ENCODE assay signal across 21 cellular contexts in the genomic region with DNA sequence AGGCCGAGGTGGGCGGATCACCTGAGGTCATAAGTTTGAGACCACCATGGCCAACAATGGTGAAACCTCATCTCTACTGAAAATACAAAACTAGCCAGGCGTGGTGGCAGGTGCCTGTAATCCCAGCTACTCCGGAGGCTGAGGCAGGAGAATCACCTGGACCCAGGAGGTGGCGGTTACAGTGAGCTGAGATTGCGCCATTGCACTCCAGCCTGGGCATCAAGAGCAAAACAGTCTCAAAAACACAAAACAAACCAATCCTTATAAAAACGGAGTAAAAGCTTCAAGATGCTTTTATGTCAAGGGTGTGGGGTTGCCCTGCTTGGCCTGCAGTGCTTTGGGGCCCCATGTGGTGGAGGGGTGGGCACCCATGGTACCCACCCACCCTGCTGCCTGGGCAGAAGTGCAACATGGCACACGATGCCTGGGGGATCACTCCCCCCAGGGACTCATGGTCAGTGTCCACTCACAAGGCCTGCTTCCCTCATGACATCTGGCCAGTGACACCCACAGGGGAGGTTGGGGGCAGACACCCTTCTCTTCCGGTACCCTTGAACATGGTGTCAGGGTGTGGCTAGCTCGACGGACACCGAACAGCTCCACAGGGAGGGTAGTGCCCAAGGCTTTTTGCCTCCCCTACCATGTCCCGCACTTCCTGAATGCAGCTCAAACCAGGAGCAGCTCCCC. TPM values are rescaled to one million over a fixed set of nuclear protein-coding genes. Genes with fewer than 3 reads are reported as not detected.
A peak's percentile ranks its signal among the peaks of the same experiment; 100 is the strongest.
DNase-seq lines count a peak whose midpoint lies in the region; ATAC-seq, FAIRE-seq and TF ChIP-seq lines count a peak whose summit lies in the region.
"Had no signal": no experiment of that assay in that cellular context is flagged by ENCODE, and none has a peak within 500 bp of the region (broad histone marks: within the 10 kb centered on the region; RNA-seq: fewer than 3 reads in every experiment).

No MANE protein-coding gene starts in this region.

- POLR2A ChIA-PET in SK-N-SH (lab: Yijun Ruan, JAX) = no interaction called here
- POLR2A ChIA-PET in K562 (lab: Yijun Ruan, JAX) = interaction anchor here (0.7 to 2.5 kb wide), 9 partner anchors 18 to 273 kb away, joined by 3 to 7 read pairs (median 4); no protein-coding TSS in a partner anchor

- in situ Hi-C loops in K562 (cut with MboI) = no loop called here

- H3K79me2 ChIP-seq in SK-N-SH (ENCODE audit: insufficient read depth) (peaks cover 28% of the 10 kb centered on the region), K562 (ENCODE audit: control insufficient read depth, insufficient read depth, low read length) (peaks cover 27% of the 10 kb centered on the region)

- peaks cover 21% of the 10 kb centered on the region for H3K9me1 ChIP-seq in K562 (ENCODE audit: control insufficient read depth, insufficient read depth, low read length)

- CTCF ChIA-PET in SK-N-SH (lab: Yijun Ruan, JAX) (interaction anchor here (0.6 to 2.7 kb wide), 4 partner anchors 14 to 128 kb away, joined by 4 to 14 read pairs (median 7); no protein-coding TSS in a partner anchor), K562 (lab: Yijun Ruan, JAX; ENCODE audit: low intra/inter-chr PET ratio) (no interaction called here)

- FAIRE-seq in GM12891 (lab: Jason Lieb, UNC) = no peak
- FAIRE-seq in K562 (lab: Jason Lieb, UNC) = no peak
- FAIRE-seq: GM18507 had no signal

- ATAC-seq in SK-N-SH treated with all-trans-retinoic acid at 6 μM for 48 hours (no peak), K562 (peak; percentile 1; the same call in 2 of the 3 replicates), gastroesophageal sphincter (no peak)
- ATAC-seq: Right ventricle myocardium inferior had no signal

- H3K36me3 ChIP-seq in SK-N-SH (replicated peaks in 1 of 2; ENCODE audit: control insufficient read depth in 1 of 2, insufficient read depth in 2 of 2, low read length in 1 of 2) (peaks cover 14 to 35% of the 10 kb centered on the region in 2 experiments), HUES64 (ENCODE audit: insufficient read depth, low read length) (peaks cover 71% of the 10 kb centered on the region), K562 (ENCODE audit: control insufficient read depth, insufficient read depth, low read length) (peaks cover 68% of the 10 kb centered on the region), gastroesophageal sphincter (peaks cover 0 to 67% of the 10 kb centered on the region in 2 donors)

- TF ChIP-seq EP300 in SK-N-SH (IDR thresholded peaks at IDR 0.05; ENCODE audit: borderline replicate concordance in 1 of 2, low read depth in 1 of 2, low read length in 1 of 2) (no peak), K562 (IDR thresholded peaks at IDR 0.05; ENCODE audit: low read length) (no peak), gastroesophageal sphincter (IDR thresholded peaks at IDR 0.05) (no peak)

- intact Hi-C loops in K562 (cut with micrococcal nuclease) = no loop called here

- H3K9me3 ChIP-seq in SK-N-SH (no peaks in the 10 kb centered on the region), HUES64 (ENCODE audit: insufficient read depth, low read depth, low read length) (no peaks in the 10 kb centered on the region), K562 (replicated peaks; ENCODE audit: control insufficient read depth, insufficient read depth, low read depth, low read length) (no peaks in the 10 kb centered on the region), gastroesophageal sphincter (no peaks in the 10 kb centered on the region)
- H3K9me3 ChIP-seq: BE2C, HAP-1, Peyer's patch had no signal

- TF ChIP-seq POLR2A in GM12891 (IDR thresholded peaks at IDR 0.05; ENCODE audit: low read depth, low read length) = peak; percentile 59
- peak; percentile 45 for TF ChIP-seq POLR2A in K562 (conservative IDR thresholded peaks at IDR 0.05)
- no peak for TF ChIP-seq POLR2A in gastroesophageal sphincter (IDR thresholded peaks at IDR 0.05)

- DNase-seq in SK-N-SH (peak; percentile 27), GM12891 (ENCODE audit: insufficient read length, low spot score) (no peak), K562 (ENCODE audit: extremely low read depth in 1 of 4, low spot score in 3 of 4) (no peak), epidermal melanocyte (ENCODE audit: insufficient read length, low spot score) (no peak), foreskin fibroblast (no peak)
- DNase-seq: 8988T; Calu3; CD4-positive, alpha-beta memory T cell; GF-D8; NCI-H1105 treated with DMSO at 0.1 percent for 48 hours; NCI-H1694; NCI-H2081 treated with DMSO at 0.1 percent for 48 hours; Peyer's patch had no signal

- H3K9me2 ChIP-seq in SK-N-SH = no peaks in the 10 kb centered on the region

- H2AFZ ChIP-seq in SK-N-SH (ENCODE audit: low read depth) (no peak overlapping the region), K562 (ENCODE audit: low read depth, low read length) (no peak overlapping the region)

- H3K4me3 ChIP-seq in SK-N-SH (ENCODE audit: low read depth in 2 of 2, low read length in 1 of 2) (no peak overlapping the region), HUES64 (ENCODE audit: low read length) (no peak overlapping the region), K562 (no peak overlapping the region), foreskin fibroblast (ENCODE audit: low read depth in 1 of 2, low read length in 2 of 2) (no peak overlapping the region), gastroesophageal sphincter (no peak overlapping the region)
- H3K4me3 ChIP-seq: HAP-1, Peyer's patch had no signal

- no peak for TF ChIP-seq RAD21 in SK-N-SH (IDR thresholded peaks at IDR 0.05; ENCODE audit: low read length)
- no peak for TF ChIP-seq RAD21 in K562 (CRISPR knock-in tag; conservative IDR thresholded peaks at IDR 0.05 in 1 of 2, IDR thresholded peaks at IDR 0.05 in 1 of 2)

- H3K4me1 ChIP-seq in SK-N-SH (ENCODE audit: control insufficient read depth in 1 of 2, insufficient read depth in 2 of 2, low read depth in 1 of 2, low read length in 1 of 2) (peaks cover 1 to 3% of the 10 kb centered on the region in 2 experiments; a peak in 2 of 4 replicates), HUES64 (ENCODE audit: insufficient read depth, low read length) (no peaks in the 10 kb centered on the region; the same call in 1 of the 2 replicates), K562 (replicated peaks in 1 of 2; ENCODE audit: control insufficient read depth in 2 of 2, insufficient read depth in 2 of 2, low read length in 2 of 2) (peaks cover 15 to 68% of the 10 kb centered on the region in 2 experiments; a peak in 4 of 5 replicates), gastroesophageal sphincter (peaks cover 0 to 8% (median 0%) of the 10 kb centered on the region in 3 donors)

- no TSS peak for BruUV-seq in K562 (replicated peaks; lab: Mats Ljungman, UMichigan)

- H3K9ac ChIP-seq in SK-N-SH = no peak overlapping the region
- H3K9ac ChIP-seq in HUES64 (ENCODE audit: low read depth, low read length) = no peak overlapping the region
- peak overlapping the region in 1 of 2 experiments; percentile 76; a peak in 2 of 4 replicates for H3K9ac ChIP-seq in K562 (ENCODE audit: insufficient read depth in 1 of 2, low read depth in 2 of 2, low read length in 2 of 2)

- no peak overlapping the region for H3K27ac ChIP-seq in SK-N-SH (ENCODE audit: low read depth in 2 of 2, low read length in 1 of 2)
- peak overlapping the region; percentile 10; the same call in 1 of the 2 replicates for H3K27ac ChIP-seq in HUES64 (ENCODE audit: low read depth, low read length)
- no peak overlapping the region for H3K27ac ChIP-seq in K562 (ENCODE audit: extremely low read depth, low read depth, low read length)
- H3K27ac ChIP-seq in gastroesophageal sphincter = no peak overlapping the region
- H3K27ac ChIP-seq: Peyer's patch had no signal

- peaks cover 4% of the 10 kb centered on the region for H3F3A ChIP-seq in SK-N-SH (replicated peaks; ENCODE audit: insufficient read depth)

- no peaks in the 10 kb centered on the region for H3K27me3 ChIP-seq in SK-N-SH (ENCODE audit: insufficient read depth)
- H3K27me3 ChIP-seq in HUES64 (ENCODE audit: insufficient read depth, low read length) = no peaks in the 10 kb centered on the region
- no peaks in the 10 kb centered on the region for H3K27me3 ChIP-seq in K562 (ENCODE audit: control insufficient read depth in 2 of 2, insufficient read depth in 2 of 2, low read length in 2 of 2)
- peaks cover 12% of the 10 kb centered on the region for H3K27me3 ChIP-seq in gastroesophageal sphincter
- H3K27me3 ChIP-seq: BE2C, Peyer's patch had no signal

- WGBS in SK-N-SH (ENCODE audit: low lambda C conversion rate) = 97% methylated on average over 10 of the region's 13 CpGs
- WGBS in HUES64 = 92% methylated on average over 13 of the region's 13 CpGs
- 88% methylated on average over 13 of the region's 13 CpGs for WGBS in K562 (ENCODE audit: insufficient coverage, low coverage, missing lambda C conversion rate)
- WGBS in gastroesophageal sphincter (ENCODE audit: low coverage in 1 of 2), 2 donors = 71 to 75% methylated on average over 3 to 7 of the region's 13 CpGs

- H4K20me1 ChIP-seq in SK-N-SH (ENCODE audit: insufficient read depth) = peaks cover 65% of the 10 kb centered on the region
- peaks cover 53% of the 10 kb centered on the region for H4K20me1 ChIP-seq in K562 (replicated peaks; ENCODE audit: control insufficient read depth, insufficient read depth, low read length)

- H3K4me2 ChIP-seq in SK-N-SH (no peak overlapping the region), K562 (ENCODE audit: insufficient read depth, low read length) (no peak overlapping the region)

- TF ChIP-seq CTCF in SK-N-SH (IDR thresholded peaks at IDR 0.05) = no peak
- TF ChIP-seq CTCF in K562 (IDR thresholded peaks at IDR 0.05 in 2 of 3, conservative IDR thresholded peaks at IDR 0.05 in 1 of 3; ENCODE audit: insufficient read depth in 2 of 3, low read depth in 1 of 3, low read length in 3 of 3) = no peak
- no peak for TF ChIP-seq CTCF in foreskin fibroblast (IDR thresholded peaks at IDR 0.05; ENCODE audit: low read depth, low read length)
- TF ChIP-seq CTCF in gastroesophageal sphincter (IDR thresholded peaks at IDR 0.05) = no peak

RNA-seq across cellular contexts. Expression of a gene that starts 7.4 kb away (rescaled TPM):
- polyA plus RNA-seq in SK-N-SH (2012; rRNA removed) (not detected in 2 replicates), K562 (2011; rRNA removed) (not detected in 2 replicates), K562 (2014; fragmentation: Illumina TruSeq; extraction: Trizol) (not detected in 2 replicates), K562 (2014; fragmentation: Nextera tagmentation; extraction: Ambion mirVana) (not detected), K562 (2014; rRNA removed) (not detected in 2 replicates)
- not detected in 2 replicates for polyA plus RNA-seq in SK-N-SH (2012; cell fraction: cytosol; rRNA removed)
- polyA plus RNA-seq in SK-N-SH (2012; cell fraction: nucleus; rRNA removed) = not detected in 2 replicates
- polyA plus RNA-seq in GM12891 (2012; ENCODE audit: low read depth, missing spikeins) = not detected
- not detected for polyA plus RNA-seq in HUES64 (2013, experiment 1 of 2)
- polyA plus RNA-seq in HUES64 (2013, experiment 2 of 2) = not detected
- not detected in 2 replicates for total RNA-seq in K562 (2011; cell fraction: chromatin; rRNA removed; ENCODE audit: low replicate concordance)
- not detected in 2 replicates for total RNA-seq in K562 (2011; cell fraction: nucleolus; rRNA removed)
- total RNA-seq in K562 (2011; cell fraction: nucleoplasm; rRNA removed) = not detected in 2 replicates
- total RNA-seq in K562 (2014; rRNA removed) (not detected in 2 replicates), K562 (2014; rRNA removed; fragmentation: Illumina TruSeq; extraction: Trizol) (not detected in 2 replicates), K562 (2015; rRNA removed; fragmentation: Illumina TruSeq; extraction: Trizol) (not detected in 2 replicates), K562 (2021) (not detected in 2 replicates), gastroesophageal sphincter (not detected)
- polyA plus RNA-seq in K562 (2011; cell fraction: cytosol; rRNA removed) = not detected in 2 replicates
- not detected in 2 replicates for polyA plus RNA-seq in K562 (2011; cell fraction: nucleus; rRNA removed)
- not detected in 2 replicates for polyA plus RNA-seq in K562 (2012)
- not detected in 2 replicates for polyA minus RNA-seq in K562 (2011; rRNA and poly(A)+ RNA removed)
- not detected in 2 replicates for polyA minus RNA-seq in K562 (2011; cell fraction: cytosol; rRNA and poly(A)+ RNA removed)
- polyA minus RNA-seq in K562 (2011; cell fraction: nucleus; rRNA and poly(A)+ RNA removed) = not detected in 2 replicates
- total RNA-seq: Calu3; CD4-positive, alpha-beta memory T cell; NCI-H460; Peyer's patch; Right ventricle myocardium inferior had no signal
- polyA plus RNA-seq: CD4-positive, alpha-beta memory T cell had no signal

RNA-seq across cellular contexts. Expression of a gene that starts 26.0 kb away (rescaled TPM):
- polyA plus RNA-seq in SK-N-SH (2012; rRNA removed) (not detected in 2 replicates), K562 (2011; rRNA removed) (9.6 and 13.5 TPM in 2 replicates), K562 (2014; fragmentation: Illumina TruSeq; extraction: Trizol) (14.3 and 15.4 TPM in 2 replicates), K562 (2014; fragmentation: Nextera tagmentation; extraction: Ambion mirVana) (10 to 100 TPM in 1 of 2 experiments, 1 to 10 TPM in 1; 9.1 to 10.3 TPM), K562 (2014; rRNA removed) (5.3 and 9.8 TPM in 2 replicates)
- polyA plus RNA-seq in SK-N-SH (2012; cell fraction: cytosol; rRNA removed) = not detected in 2 replicates
- not detected in 2 replicates for polyA plus RNA-seq in SK-N-SH (2012; cell fraction: nucleus; rRNA removed)
- polyA plus RNA-seq in GM12891 (2012; ENCODE audit: low read depth, missing spikeins) = 41.1 TPM
- 1.1 TPM for polyA plus RNA-seq in HUES64 (2013, experiment 1 of 2)
- 1.1 TPM for polyA plus RNA-seq in HUES64 (2013, experiment 2 of 2)
- 12.6 and 15.0 TPM in 2 replicates for total RNA-seq in K562 (2011; cell fraction: chromatin; rRNA removed; ENCODE audit: low replicate concordance)
- 8.7 and 9.7 TPM in 2 replicates for total RNA-seq in K562 (2011; cell fraction: nucleolus; rRNA removed)
- total RNA-seq in K562 (2011; cell fraction: nucleoplasm; rRNA removed) = 14.8 and 17.8 TPM in 2 replicates
- total RNA-seq in K562 (2014; rRNA removed) (1.2 and 3.1 TPM in 2 replicates), K562 (2014; rRNA removed; fragmentation: Illumina TruSeq; extraction: Trizol) (1.5 TPM in 2 replicates), K562 (2015; rRNA removed; fragmentation: Illumina TruSeq; extraction: Trizol) (0.87 and 1.3 TPM in 2 replicates), K562 (2021) (9.3 and 11.7 TPM in 2 replicates), gastroesophageal sphincter (not detected)
- 16.9 and 24.1 TPM in 2 replicates for polyA plus RNA-seq in K562 (2011; cell fraction: cytosol; rRNA removed)
- polyA plus RNA-seq in K562 (2011; cell fraction: nucleus; rRNA removed) = 23.3 and 36.6 TPM in 2 replicates
- polyA plus RNA-seq in K562 (2012) = 13.7 and 31.9 TPM in 2 replicates
- polyA minus RNA-seq in K562 (2011; rRNA and poly(A)+ RNA removed) = 8.6 and 11.7 TPM in 2 replicates
- 8.4 and 11.9 TPM in 2 replicates for polyA minus RNA-seq in K562 (2011; cell fraction: cytosol; rRNA and poly(A)+ RNA removed)
- polyA minus RNA-seq in K562 (2011; cell fraction: nucleus; rRNA and poly(A)+ RNA removed) = 7.9 and 10.4 TPM in 2 replicates
- total RNA-seq: Calu3; CD4-positive, alpha-beta memory T cell had no signal
- polyA plus RNA-seq: CD4-positive, alpha-beta memory T cell had no signal

RNA-seq across cellular contexts. Expression of a gene that starts 27.3 kb away (rescaled TPM):
- not detected in 2 replicates for polyA plus RNA-seq in SK-N-SH (2012; rRNA removed)
- polyA plus RNA-seq in SK-N-SH (2012; cell fraction: cytosol; rRNA removed) = not detected in 2 replicates
- 0.07 TPM in 1 of 2 replicates, not detected in the other for polyA plus RNA-seq in SK-N-SH (2012; cell fraction: nucleus; rRNA removed)
- not detected for polyA plus RNA-seq in GM12891 (2012; ENCODE audit: low read depth, missing spikeins)
- not detected for polyA plus RNA-seq in HUES64 (2013, experiment 1 of 2)
- not detected for polyA plus RNA-seq in HUES64 (2013, experiment 2 of 2)
- not detected in 2 replicates for total RNA-seq in K562 (2011; cell fraction: chromatin; rRNA removed; ENCODE audit: low replicate concordance)
- not detected in 2 replicates for total RNA-seq in K562 (2011; cell fraction: nucleolus; rRNA removed)
- not detected in 2 replicates for total RNA-seq in K562 (2011; cell fraction: nucleoplasm; rRNA removed)
- not detected in 2 replicates for total RNA-seq in K562 (2014; rRNA removed)
- not detected in 2 replicates for total RNA-seq in K562 (2014; rRNA removed; fragmentation: Illumina TruSeq; extraction: Trizol)
- total RNA-seq in K562 (2015; rRNA removed; fragmentation: Illumina TruSeq; extraction: Trizol) = not detected in 2 replicates
- 0.18 TPM in 1 of 2 replicates, not detected in the other for total RNA-seq in K562 (2021)
- not detected in 2 replicates for polyA plus RNA-seq in K562 (2011; rRNA removed)
- not detected in 2 replicates for polyA plus RNA-seq in K562 (2011; cell fraction: cytosol; rRNA removed)
- not detected in 2 replicates for polyA plus RNA-seq in K562 (2011; cell fraction: nucleus; rRNA removed)
- polyA plus RNA-seq in K562 (2012) = 0.07 and 0.12 TPM in 2 replicates
- polyA plus RNA-seq in K562 (2014; fragmentation: Illumina TruSeq; extraction: Trizol) = not detected in 2 replicates
- polyA plus RNA-seq in K562 (2014; fragmentation: Nextera tagmentation; extraction: Ambion mirVana) = not detected
- polyA plus RNA-seq in K562 (2014; rRNA removed) = not detected in 2 replicates
- not detected in 2 replicates for polyA minus RNA-seq in K562 (2011; rRNA and poly(A)+ RNA removed)
- not detected in 2 replicates for polyA minus RNA-seq in K562 (2011; cell fraction: cytosol; rRNA and poly(A)+ RNA removed)
- polyA minus RNA-seq in K562 (2011; cell fraction: nucleus; rRNA and poly(A)+ RNA removed) = not detected in 2 replicates
- total RNA-seq in gastroesophageal sphincter = not detected
- total RNA-seq: Calu3; CD4-positive, alpha-beta memory T cell; NCI-H460; Peyer's patch; Right ventricle myocardium inferior had no signal
- polyA plus RNA-seq: CD4-positive, alpha-beta memory T cell had no signal

RNA-seq across cellular contexts. Expression of a gene that starts 35.8 kb away (rescaled TPM):
- polyA plus RNA-seq in SK-N-SH (2012; rRNA removed) (not detected in 2 replicates), K562 (2011; rRNA removed) (not detected in 2 replicates), K562 (2014; fragmentation: Illumina TruSeq; extraction: Trizol) (not detected in 2 replicates), K562 (2014; fragmentation: Nextera tagmentation; extraction: Ambion mirVana) (not detected), K562 (2014; rRNA removed) (not detected in 2 replicates)
- polyA plus RNA-seq in SK-N-SH (2012; cell fraction: cytosol; rRNA removed) = not detected in 2 replicates
- not detected in 2 replicates for polyA plus RNA-seq in SK-N-SH (2012; cell fraction: nucleus; rRNA removed)
- not detected for polyA plus RNA-seq in GM12891 (2012; ENCODE audit: low read depth, missing spikeins)
- polyA plus RNA-seq in HUES64 (2013, experiment 1 of 2) = not detected
- polyA plus RNA-seq in HUES64 (2013, experiment 2 of 2) = not detected
- total RNA-seq in K562 (2011; cell fraction: chromatin; rRNA removed; ENCODE audit: low replicate concordance) = not detected in 2 replicates
- not detected in 2 replicates for total RNA-seq in K562 (2011; cell fraction: nucleolus; rRNA removed)
- not detected in 2 replicates for total RNA-seq in K562 (2011; cell fraction: nucleoplasm; rRNA removed)
- total RNA-seq in K562 (2014; rRNA removed) (not detected in 2 replicates), K562 (2014; rRNA removed; fragmentation: Illumina TruSeq; extraction: Trizol) (not detected in 2 replicates), K562 (2015; rRNA removed; fragmentation: Illumina TruSeq; extraction: Trizol) (not detected in 2 replicates), K562 (2021) (not detected in 2 replicates), gastroesophageal sphincter (not detected)
- not detected in 2 replicates for polyA plus RNA-seq in K562 (2011; cell fraction: cytosol; rRNA removed)
- polyA plus RNA-seq in K562 (2011; cell fraction: nucleus; rRNA removed) = not detected in 2 replicates
- not detected in 2 replicates for polyA plus RNA-seq in K562 (2012)
- not detected in 2 replicates for polyA minus RNA-seq in K562 (2011; rRNA and poly(A)+ RNA removed)
- not detected in 2 replicates for polyA minus RNA-seq in K562 (2011; cell fraction: cytosol; rRNA and poly(A)+ RNA removed)
- not detected in 2 replicates for polyA minus RNA-seq in K562 (2011; cell fraction: nucleus; rRNA and poly(A)+ RNA removed)
- total RNA-seq: Calu3; CD4-positive, alpha-beta memory T cell; NCI-H460; Peyer's patch; Right ventricle myocardium inferior had no signal
- polyA plus RNA-seq: CD4-positive, alpha-beta memory T cell had no signal

RNA-seq across cellular contexts. Expression of a gene that starts 57.1 kb away (rescaled TPM):
- not detected in 2 replicates for polyA plus RNA-seq in SK-N-SH (2012; rRNA removed)
- not detected in 2 replicates for polyA plus RNA-seq in SK-N-SH (2012; cell fraction: cytosol; rRNA removed)
- polyA plus RNA-seq in SK-N-SH (2012; cell fraction: nucleus; rRNA removed) = not detected in 2 replicates
- not detected for polyA plus RNA-seq in GM12891 (2012; ENCODE audit: low read depth, missing spikeins)
- not detected for polyA plus RNA-seq in HUES64 (2013, experiment 1 of 2)
- polyA plus RNA-seq in HUES64 (2013, experiment 2 of 2) = not detected
- not detected in 2 replicates for total RNA-seq in K562 (2011; cell fraction: chromatin; rRNA removed; ENCODE audit: low replicate concordance)
- not detected in 2 replicates for total RNA-seq in K562 (2011; cell fraction: nucleolus; rRNA removed)
- total RNA-seq in K562 (2011; cell fraction: nucleoplasm; rRNA removed) = not detected in 2 replicates
- not detected in 2 replicates for total RNA-seq in K562 (2014; rRNA removed)
- total RNA-seq in K562 (2014; rRNA removed; fragmentation: Illumina TruSeq; extraction: Trizol) = not detected in 2 replicates
- total RNA-seq in K562 (2015; rRNA removed; fragmentation: Illumina TruSeq; extraction: Trizol) = not detected in 2 replicates
- not detected in 2 replicates for total RNA-seq in K562 (2021)
- not detected in 2 replicates for polyA plus RNA-seq in K562 (2011; rRNA removed)
- not detected in 2 replicates for polyA plus RNA-seq in K562 (2011; cell fraction: cytosol; rRNA removed)
- polyA plus RNA-seq in K562 (2011; cell fraction: nucleus; rRNA removed) = not detected in 2 replicates
- polyA plus RNA-seq in K562 (2012) = not detected in 2 replicates
- not detected in 2 replicates for polyA plus RNA-seq in K562 (2014; fragmentation: Illumina TruSeq; extraction: Trizol)
- polyA plus RNA-seq in K562 (2014; fragmentation: Nextera tagmentation; extraction: Ambion mirVana) = not detected
- polyA plus RNA-seq in K562 (2014; rRNA removed) = not detected in 2 replicates
- not detected in 2 replicates for polyA minus RNA-seq in K562 (2011; rRNA and poly(A)+ RNA removed)
- polyA minus RNA-seq in K562 (2011; cell fraction: cytosol; rRNA and poly(A)+ RNA removed) = not detected in 2 replicates
- not detected in 2 replicates for polyA minus RNA-seq in K562 (2011; cell fraction: nucleus; rRNA and poly(A)+ RNA removed)
- not detected for total RNA-seq in gastroesophageal sphincter
- total RNA-seq: Calu3; CD4-positive, alpha-beta memory T cell; NCI-H460; Right ventricle myocardium inferior had no signal
- polyA plus RNA-seq: CD4-positive, alpha-beta memory T cell had no signal

Comparison
In these comparisons a context has a peak if more than half of its experiments do, and no peak if none do; other contexts are left out.
1. POLR2A ChIP-seq: peak in GM12891 (single experiment) and K562 (single experiment); none in gastroesophageal sphincter (0 of 2).